8 cellular contexts compared by ENCODE assay signal in genomic region chr19:1406496-1406817, GRCh38. TPM values are rescaled to one million over a fixed set of nuclear protein-coding genes. Genes with fewer than 3 reads are reported as not detected.
DNase-seq lines count a peak whose midpoint lies in the region; ATAC-seq and TF ChIP-seq lines count a peak whose summit lies in the region.

No MANE protein-coding gene starts in this region.

- CTCF ChIA-PET in Panc1 (lab: Charles Lee) = no interaction called here

- TF ChIP-seq POLR2A in prostate gland (IDR thresholded peaks at IDR 0.05) = no peak

- peak overlapping the region; percentile 88 for H3K27ac ChIP-seq in Panc1 (ENCODE audit: low read length)
- H3K27ac ChIP-seq in esophagus (ENCODE audit: low read depth in 2 of 2, low read length in 1 of 2) = peak overlapping the region; percentile 88 to 97
- peak overlapping the region; percentile 90 to 96 for H3K27ac ChIP-seq in prostate gland

- TF ChIP-seq CTCF in Panc1 (IDR thresholded peaks at IDR 0.05) = no peak
- no peak for TF ChIP-seq CTCF in prostate gland (IDR thresholded peaks at IDR 0.05)

- H3K4me3 ChIP-seq in GM08714 (ENCODE audit: low read length) (peak overlapping the region; percentile 80; the same call in 1 of the 2 replicates), Panc1 (ENCODE audit: low read depth in 2 of 2, low read length in 2 of 2) (peak overlapping the region; percentile 49 to 54), esophagus (ENCODE audit: low read depth in 1 of 2, low read length in 2 of 2) (peak overlapping the region in 1 of 2 donors; percentile 97), prostate gland (peak overlapping the region; percentile 47 to 95)

- H3K36me3 ChIP-seq in Panc1 (ENCODE audit: control insufficient read depth, insufficient read depth, low read length) (no peaks in the 10 kb centered on the region; the same call in 1 of the 2 replicates), esophagus (ENCODE audit: control insufficient read depth in 2 of 2, insufficient read depth in 2 of 2, low read length in 1 of 2) (peaks cover 0 to 3% of the 10 kb centered on the region in 2 donors), prostate gland (no peaks in the 10 kb centered on the region)

- no peaks in the 10 kb centered on the region for H3K9me3 ChIP-seq in Panc1 (ENCODE audit: control insufficient read depth, insufficient read depth, low read depth, low read length)
- no peaks in the 10 kb centered on the region for H3K9me3 ChIP-seq in esophagus (ENCODE audit: control insufficient read depth in 2 of 2, insufficient read depth in 1 of 2, low read depth in 1 of 2, low read length in 1 of 2)
- no peaks in the 10 kb centered on the region for H3K9me3 ChIP-seq in prostate gland

- DNase-seq in Panc1 (ENCODE audit: low read depth, low spot score) (no peak), prostate gland (ENCODE audit: low spot score) (peak; percentile 72), posterior cingulate gyrus (no peak)

- 17 to 20% methylated on average over 15 of the region's 15 CpGs for WGBS in esophagus, 2 donors
- WGBS in prostate gland = 19% methylated on average over 15 of the region's 15 CpGs

- in situ Hi-C loops in Panc1 (cut with HindIII; ENCODE audit: low pct_unique_long_range_greater_than_20kb, low sequenced_read_pairs) = no loop called here

- no TSS peak for BruUV-seq in Panc1 (replicated peaks; lab: Mats Ljungman, UMichigan)

- intact Hi-C loops in Panc1 (cut with micrococcal nuclease; ENCODE audit: unreplicated experiment) (no loop called here), prostate gland (cut with DNase I) (loop anchor here (10.0 kb wide), 2 partner anchors 92 to 132 kb away; partner anchors contain the start of gene FAM174C), posterior cingulate gyrus (cut with DNase I) (no loop called here)

- H3K4me1 ChIP-seq in Panc1 (ENCODE audit: control insufficient read depth, insufficient read depth, low read length) (peaks cover 28% of the 10 kb centered on the region), esophagus (ENCODE audit: control insufficient read depth in 2 of 2, insufficient read depth in 2 of 2, low read length in 1 of 2) (peaks cover 20 to 27% of the 10 kb centered on the region in 2 donors), prostate gland (replicated peaks) (peaks cover 29% of the 10 kb centered on the region)

- H3K27me3 ChIP-seq in Panc1 (ENCODE audit: control insufficient read depth, insufficient read depth, low read length) (no peaks in the 10 kb centered on the region), esophagus (ENCODE audit: control insufficient read depth in 1 of 2, insufficient read depth in 2 of 2, low read length in 2 of 2) (no peaks in the 10 kb centered on the region), prostate gland (replicated peaks; ENCODE audit: insufficient read depth) (no peaks in the 10 kb centered on the region)

- POLR2A ChIA-PET in Panc1 (lab: Charles Lee) = no interaction called here

- ATAC-seq in Panc1 (no peak), GM19023 (IDR thresholded peaks at IDR 0.05; ENCODE audit: unreplicated experiment) (no peak), HG03196 (IDR thresholded peaks at IDR 0.05; ENCODE audit: unreplicated experiment) (no peak), GM19452 (IDR thresholded peaks at IDR 0.05; ENCODE audit: unreplicated experiment) (no peak)

RNA-seq across cellular contexts. Expression of gene DAZAP1, which starts 0.9 kb away (rescaled TPM):
- total RNA-seq in Panc1 (2021; ENCODE audit: unreplicated experiment) = 195 TPM
- polyA plus RNA-seq in Panc1 (2012; ENCODE audit: insufficient read length) = 137 TPM
- polyA plus RNA-seq in esophagus = 10 to 100 TPM; 64.9 to 75.3 TPM
- 10 to 100 TPM; 58.6 to 74.1 TPM for total RNA-seq in prostate gland

RNA-seq across cellular contexts. Expression of gene GAMT, which starts 5.1 kb away (rescaled TPM):
- total RNA-seq in Panc1 (2021; ENCODE audit: unreplicated experiment) = 21.2 TPM
- 52.6 TPM for polyA plus RNA-seq in Panc1 (2012; ENCODE audit: insufficient read length)
- 10 to 100 TPM; 10.9 to 18.4 TPM for polyA plus RNA-seq in esophagus
- 100 to 1,000 TPM; 100 to 183 TPM for total RNA-seq in prostate gland

RNA-seq across cellular contexts. Expression of gene NDUFS7, which starts 22.8 kb away (rescaled TPM):
- total RNA-seq in Panc1 (2021; ENCODE audit: unreplicated experiment) = 73.0 TPM
- 132 TPM for polyA plus RNA-seq in Panc1 (2012; ENCODE audit: insufficient read length)
- 100 to 1,000 TPM; 106 to 160 TPM for polyA plus RNA-seq in esophagus
- total RNA-seq in prostate gland = 100 to 1,000 TPM; 147 to 202 TPM

RNA-seq across cellular contexts. Expression of gene RPS15, which starts 31.7 kb away (rescaled TPM):
- 1,067 TPM for total RNA-seq in Panc1 (2021; ENCODE audit: unreplicated experiment)
- 2,091 TPM for polyA plus RNA-seq in Panc1 (2012; ENCODE audit: insufficient read length)
- 1,000 to 10,000 TPM; 2,888 to 3,260 TPM for polyA plus RNA-seq in esophagus
- total RNA-seq in prostate gland = 1,000 to 10,000 TPM; 3,102 to 5,853 TPM

RNA-seq across cellular contexts. Expression of gene APC2, which starts 43.5 kb away (rescaled TPM):
- total RNA-seq in Panc1 (2021; ENCODE audit: unreplicated experiment) (11.9 TPM), prostate gland (1 to 10 TPM in 1 of 2 donors, under 1 TPM in 1; 0.05 to 2.2 TPM)
- 14.5 TPM for polyA plus RNA-seq in Panc1 (2012; ENCODE audit: insufficient read length)
- polyA plus RNA-seq in esophagus = under 1 TPM; 0.02 to 0.10 TPM
